1 cellular context compared by ENCODE assay signal in the genomic region with DNA sequence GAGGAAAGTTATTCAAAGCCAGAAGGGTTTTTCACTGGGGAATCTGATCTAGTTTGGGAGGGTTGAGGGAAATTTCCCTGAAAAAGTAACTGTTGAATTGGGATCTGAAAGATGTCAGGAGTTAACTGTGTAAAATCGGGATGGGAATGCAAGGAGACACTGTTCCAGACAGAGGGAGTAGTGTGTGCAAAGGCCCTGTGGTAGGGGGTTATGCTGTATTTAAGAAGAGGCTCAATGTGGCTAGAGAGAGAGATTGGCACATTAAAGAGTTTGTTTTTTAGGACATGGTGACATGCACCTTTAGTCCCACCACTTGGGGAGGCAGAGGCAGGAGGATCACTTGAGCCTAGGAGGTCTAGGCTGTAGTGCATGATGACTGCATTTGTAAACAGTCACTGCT.
A peak's percentile ranks its signal among the peaks of the same experiment; 100 is the strongest.
TF ChIP-seq lines count a peak whose summit lies in the region.

No MANE protein-coding gene starts in this region.

TF ChIP-seq in H1, 55 proteins besides CTCF, POLR2A, EP300 and RAD21 (continued from another document):
- TF ChIP-seq KDM1A (IDR thresholded peaks at IDR 0.05; ENCODE audit: borderline replicate concordance, low read length) = 0 out of 2 replicates have a peak, but pooled peaks have one; percentile 22
